In genomic region chr12:95574030-95574429, GRCh38 we compare ENCODE assay signal across 16 cellular contexts. TPM values are rescaled to one million over a fixed set of nuclear protein-coding genes. Genes with fewer than 3 reads are reported as not detected.
DNase-seq lines count a peak whose midpoint lies in the region; ATAC-seq, FAIRE-seq and TF ChIP-seq lines count a peak whose summit lies in the region.
"Had no signal": no experiment of that assay in that cellular context is flagged by ENCODE, and none has a peak within 500 bp of the region (broad histone marks: within the 10 kb centered on the region; RNA-seq: fewer than 3 reads in every experiment).

No MANE protein-coding gene starts in this region.

- H3K27me3 ChIP-seq in GM12878 (replicated peaks in 1 of 2; ENCODE audit: control insufficient read depth in 2 of 2, insufficient read depth in 2 of 2, low read length in 1 of 2), result no peaks in the 10 kb centered on the region
- H3K27me3 ChIP-seq in psoas muscle (ENCODE audit: insufficient read depth in 3 of 3, low read length in 2 of 3), result no peaks in the 10 kb centered on the region
- H3K27me3 ChIP-seq: right lobe of liver, suprapubic skin had no signal

- peak overlapping the region; percentile 68 for H3K4me2 ChIP-seq in GM12878 (ENCODE audit: control insufficient read depth, insufficient read depth)

- CTCF ChIA-PET in GM12878 (lab: Yijun Ruan, JAX), result interaction anchor here (0.6 to 1.3 kb wide), 4 partner anchors 8 to 154 kb away, joined by 3 to 6 read pairs (median 3); partner anchors contain the start of gene METAP2

- ATAC-seq in GM19438 (IDR thresholded peaks at IDR 0.05; ENCODE audit: low read depth, unreplicated experiment) (peak; percentile 63), HG03108 (IDR thresholded peaks at IDR 0.05; ENCODE audit: unreplicated experiment) (peak; percentile 59), GM12878 (peak; percentile 92), sciatic nerve (peak; percentile 32), psoas muscle (no peak), left lobe of liver (no peak)

- in situ Hi-C loops in GM12878 (cut with MboI), result no loop called here

- 0% methylated on average over 6 of the region's 7 CpGs for WGBS in GM12878 (ENCODE audit: insufficient coverage, insufficient replicate concordance, low lambda C conversion rate, missing lambda C conversion rate)
- 63 to 82% (median 67%) methylated on average over 7 of the region's 7 CpGs for WGBS in psoas muscle, 3 donors

- H3K27ac ChIP-seq in GM12878 (ENCODE audit: control insufficient read depth, insufficient read depth), result peak overlapping the region; percentile 24; the same call in 1 of the 2 replicates
- no peak overlapping the region for H3K27ac ChIP-seq in psoas muscle
- H3K27ac ChIP-seq: HL-60, right lobe of liver, suprapubic skin had no signal

- no peaks in the 10 kb centered on the region for H3K36me3 ChIP-seq in GM12878 (ENCODE audit: control insufficient read depth in 2 of 2, insufficient read depth in 2 of 2, low read length in 1 of 2)
- no peaks in the 10 kb centered on the region for H3K36me3 ChIP-seq in psoas muscle (ENCODE audit: insufficient read depth in 1 of 2, low read depth in 1 of 2)
- H3K36me3 ChIP-seq: right lobe of liver, suprapubic skin had no signal

- H3K9me3 ChIP-seq in GM12878 (replicated peaks; ENCODE audit: control insufficient read depth, insufficient read depth, low read length) (no peaks in the 10 kb centered on the region), psoas muscle (no peaks in the 10 kb centered on the region)
- H3K9me3 ChIP-seq: right lobe of liver, suprapubic skin had no signal

- TF ChIP-seq CTCF in GM12878 (IDR thresholded peaks at IDR 0.05 in 2 of 3, conservative IDR thresholded peaks at IDR 0.05 in 1 of 3; ENCODE audit: control insufficient read depth in 2 of 3, extremely low read depth in 1 of 3, insufficient read depth in 1 of 3, low read depth in 3 of 3, low read length in 3 of 3), result no peak
- no peak for TF ChIP-seq CTCF in psoas muscle (IDR thresholded peaks at IDR 0.05)

- BruUV-seq in GM12878 (replicated peaks; lab: Mats Ljungman, UMichigan), result no TSS peak

- no peaks in the 10 kb centered on the region for H3K79me2 ChIP-seq in GM12878 (ENCODE audit: control insufficient read depth, insufficient read depth, low read length)

- peak overlapping the region; percentile 62; the same call in 1 of the 2 replicates for H3K4me3 ChIP-seq in GM12878
- no peak overlapping the region for H3K4me3 ChIP-seq in psoas muscle
- H3K4me3 ChIP-seq: right lobe of liver, suprapubic skin had no signal

- intact Hi-C loops in GM12878 (cut with micrococcal nuclease; ENCODE audit: unreplicated experiment), result no loop called here
- intact Hi-C loops in sciatic nerve (cut with DNase I), result no loop called here
- intact Hi-C loops in psoas muscle (cut with DNase I), result no loop called here

- no peak for TF ChIP-seq RAD21 in GM12878 (IDR thresholded peaks at IDR 0.05; ENCODE audit: insufficient read depth, low read depth, low read length)

- FAIRE-seq in GM12878 (lab: Jason Lieb, UNC), result peak; percentile 74

- no peaks in the 10 kb centered on the region for H4K20me1 ChIP-seq in GM12878 (ENCODE audit: control insufficient read depth, insufficient read depth)

- RAD21 ChIA-PET in GM12878 (lab: Charles Lee; ENCODE audit: unreplicated experiment), result interaction anchor here (0.9 kb wide), 1 partner anchor 16 kb away, joined by 4 read pairs; no protein-coding TSS in a partner anchor

- peak in 1 of 2 experiments; percentile 40; a peak in 1 of 4 replicates for TF ChIP-seq EP300 in GM12878 (IDR thresholded peaks at IDR 0.05; ENCODE audit: borderline replicate concordance in 1 of 2, control insufficient read depth in 1 of 2, low read depth in 2 of 2, low read length in 2 of 2)

- no peak for TF ChIP-seq POLR2A in GM12878 (IDR thresholded peaks at IDR 0.05; ENCODE audit: low read depth, low read length)

- no peak for DNase-seq in GM12878 (ENCODE audit: low read depth, low spot score)
- no peak for DNase-seq in sciatic nerve (ENCODE audit: low spot score)
- DNase-seq in psoas muscle, result no peak
- DNase-seq in left lobe of liver (ENCODE audit: low spot score), result no peak
- no peak for DNase-seq in activated naive CD4-positive, alpha-beta T cell treated with Interleukin-2 at 50 U/mL for 16 hours
- DNase-seq in mucosa of gallbladder (ENCODE audit: low spot score), result no peak
- DNase-seq: activated CD4-positive, alpha-beta T cell treated with anti-CD3 and anti-CD28 coated beads, Interleukin-2, amount 50 U/mL, for 48 hours; activated naive CD4-positive, alpha-beta T cell treated with anti-CD3 and anti-CD28 coated beads for 36 hours; cerebellar nuclear complex; GF-D8; NCI-H226; right lobe of liver had no signal

- H2AFZ ChIP-seq in GM12878 (ENCODE audit: control insufficient read depth, low read depth, low read length), result peak overlapping the region; percentile 62

- H3K9ac ChIP-seq in GM12878 (ENCODE audit: control insufficient read depth, insufficient read depth, low read length), result no peak overlapping the region; the same call in 1 of the 2 replicates

- SMC1A ChIA-PET in GM12878 (lab: Charles Lee; ENCODE audit: uncharacterized antibody, unreplicated experiment), result interaction anchor here (0.7 to 2.0 kb wide), 2 partner anchors 13 to 40 kb away, joined by 3 to 6 read pairs; no protein-coding TSS in a partner anchor

- POLR2A ChIA-PET in GM12878 (lab: Charles Lee), result interaction anchor here (0.6 to 0.7 kb wide), 4 partner anchors 37 to 1492 kb away, joined by 3 to 5 read pairs (median 4); no protein-coding TSS in a partner anchor

- H3K4me1 ChIP-seq in GM12878 (ENCODE audit: control insufficient read depth, insufficient read depth, low read length), result peaks cover 9% of the 10 kb centered on the region
- no peaks in the 10 kb centered on the region for H3K4me1 ChIP-seq in psoas muscle
- H3K4me1 ChIP-seq: right lobe of liver, suprapubic skin had no signal

TF ChIP-seq in GM12878, 131 proteins besides CTCF, POLR2A, EP300 and RAD21 (continues in another document):
- no peak for TF ChIP-seq IRF5 (IDR thresholded peaks at IDR 0.05; ENCODE audit: borderline replicate concordance)
- peak; percentile 40; the same call in 1 of the 2 replicates for TF ChIP-seq RUNX3 (IDR thresholded peaks at IDR 0.05; ENCODE audit: low read length)
- no peak for TF ChIP-seq FOS (IDR thresholded peaks at IDR 0.05; ENCODE audit: borderline replicate concordance, extremely low read depth, insufficient read length)
- 0 out of 2 replicates have a peak, but pooled peaks have one; percentile 21 for TF ChIP-seq NBN (IDR thresholded peaks at IDR 0.05)
- no peak for TF ChIP-seq ELK1 (IDR thresholded peaks at IDR 0.05; ENCODE audit: low read depth, low read length)
- TF ChIP-seq CBFB (IDR thresholded peaks at IDR 0.05; ENCODE audit: low read depth), result no peak
- TF ChIP-seq MTA3 (IDR thresholded peaks at IDR 0.05; ENCODE audit: borderline replicate concordance, low read length), result no peak
- TF ChIP-seq PML (IDR thresholded peaks at IDR 0.05; ENCODE audit: low read length), result no peak

RNA-seq across cellular contexts. Expression of gene USP44, which starts 22.8 kb away (rescaled TPM):
- total RNA-seq in GM12878 (2013; cell fraction: nucleolus; rRNA removed), result not detected in 2 replicates
- total RNA-seq in GM12878 (2014; rRNA removed), result not detected in 2 replicates
- total RNA-seq in GM12878 (2014; rRNA removed; fragmentation: Illumina TruSeq; extraction: Trizol), result not detected in 2 replicates
- total RNA-seq in GM12878 (2021), result 0.05 and 0.26 TPM in 2 replicates
- not detected for polyA plus RNA-seq in GM12878 (2011; ENCODE audit: low read depth)
- polyA plus RNA-seq in GM12878 (2011; rRNA removed), result not detected in 2 replicates
- polyA plus RNA-seq in GM12878 (2011; cell fraction: cytosol; rRNA removed), result not detected in 2 replicates
- polyA plus RNA-seq in GM12878 (2011; cell fraction: nucleus; rRNA removed), result not detected in 2 replicates
- polyA plus RNA-seq in GM12878 (2012), result 0.04 TPM in 1 of 2 replicates, not detected in the other
- polyA plus RNA-seq in GM12878 (2014; fragmentation: Illumina TruSeq; extraction: Trizol), result not detected in 2 replicates
- polyA plus RNA-seq in GM12878 (2014; fragmentation: Nextera tagmentation; extraction: Ambion mirVana), result under 1 TPM in 1 of 2 experiments, not detected in 1; 0.02 TPM
- polyA plus RNA-seq in GM12878 (2014; rRNA removed), result not detected in 2 replicates
- polyA plus RNA-seq in GM12878 (2016; fragmentation: Nextera tagmentation; extraction: Ambion mirVana), result under 1 TPM; 0.11 to 0.13 TPM
- 0.07 TPM in 1 of 2 replicates, not detected in the other for polyA minus RNA-seq in GM12878 (2011; rRNA and poly(A)+ RNA removed)
- not detected in 2 replicates for polyA minus RNA-seq in GM12878 (2011; cell fraction: cytosol; rRNA and poly(A)+ RNA removed)
- polyA minus RNA-seq in GM12878 (2011; cell fraction: nucleus; rRNA and poly(A)+ RNA removed), result not detected in 2 replicates
- 8.0 TPM for total RNA-seq in sciatic nerve
- under 1 TPM; 0.11 to 0.34 (median 0.24) TPM for total RNA-seq in psoas muscle
- polyA plus RNA-seq in psoas muscle, result under 1 TPM; 0.13 to 0.17 (median 0.14) TPM
- total RNA-seq in left lobe of liver, result 0.18 TPM
- 2.9 TPM for total RNA-seq in mucosa of gallbladder

Comparison
In these comparisons a context has a peak if more than half of its experiments do, and no peak if none do; other contexts are left out.
1. ATAC-seq: peak in GM19438 (single experiment), HG03108 (single experiment), GM12878 (single experiment) and sciatic nerve (single experiment); none in psoas muscle (0 of 4) and left lobe of liver (single experiment).